In the genomic region with DNA sequence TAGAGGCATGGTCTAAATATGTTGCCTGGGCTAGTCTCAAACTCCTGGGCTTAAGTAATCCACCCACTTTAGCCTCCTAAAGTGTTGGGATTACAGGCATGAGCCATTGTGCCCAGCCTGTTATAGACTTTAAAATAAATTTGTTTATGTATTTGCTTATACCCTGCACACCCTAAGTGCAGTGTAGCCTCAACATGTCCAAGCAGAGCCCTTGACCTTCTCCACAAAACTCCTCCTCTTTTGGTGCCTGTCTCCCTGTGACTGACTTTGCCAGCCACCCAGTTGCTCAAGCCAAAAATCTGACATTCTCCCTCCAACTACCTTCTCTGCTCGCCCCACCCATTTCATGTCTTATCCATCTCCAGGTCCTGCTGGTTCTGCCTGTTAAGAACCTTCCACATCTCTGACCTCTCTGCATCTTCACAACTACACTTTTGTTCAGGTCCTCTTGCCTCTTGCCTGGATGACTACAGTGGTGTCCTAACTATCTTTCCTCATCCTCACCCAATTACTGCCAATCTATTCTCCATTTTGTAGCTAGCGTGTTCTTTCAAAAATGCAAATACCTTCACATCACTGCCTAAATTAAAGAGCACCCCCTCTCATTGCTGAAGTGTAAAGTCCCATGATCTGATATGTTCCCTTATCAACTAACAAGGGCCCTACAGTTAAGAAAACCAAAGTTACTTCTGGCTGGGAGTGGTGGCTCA, we compare ENCODE assay signal across 1 cellular context.
TF ChIP-seq lines count a peak whose summit lies in the region.

No MANE protein-coding gene starts in this region.

TF ChIP-seq in WTC11, 78 proteins besides CTCF, POLR2A, EP300 and RAD21 (continued from another document):
- TF ChIP-seq, protein P1, sequence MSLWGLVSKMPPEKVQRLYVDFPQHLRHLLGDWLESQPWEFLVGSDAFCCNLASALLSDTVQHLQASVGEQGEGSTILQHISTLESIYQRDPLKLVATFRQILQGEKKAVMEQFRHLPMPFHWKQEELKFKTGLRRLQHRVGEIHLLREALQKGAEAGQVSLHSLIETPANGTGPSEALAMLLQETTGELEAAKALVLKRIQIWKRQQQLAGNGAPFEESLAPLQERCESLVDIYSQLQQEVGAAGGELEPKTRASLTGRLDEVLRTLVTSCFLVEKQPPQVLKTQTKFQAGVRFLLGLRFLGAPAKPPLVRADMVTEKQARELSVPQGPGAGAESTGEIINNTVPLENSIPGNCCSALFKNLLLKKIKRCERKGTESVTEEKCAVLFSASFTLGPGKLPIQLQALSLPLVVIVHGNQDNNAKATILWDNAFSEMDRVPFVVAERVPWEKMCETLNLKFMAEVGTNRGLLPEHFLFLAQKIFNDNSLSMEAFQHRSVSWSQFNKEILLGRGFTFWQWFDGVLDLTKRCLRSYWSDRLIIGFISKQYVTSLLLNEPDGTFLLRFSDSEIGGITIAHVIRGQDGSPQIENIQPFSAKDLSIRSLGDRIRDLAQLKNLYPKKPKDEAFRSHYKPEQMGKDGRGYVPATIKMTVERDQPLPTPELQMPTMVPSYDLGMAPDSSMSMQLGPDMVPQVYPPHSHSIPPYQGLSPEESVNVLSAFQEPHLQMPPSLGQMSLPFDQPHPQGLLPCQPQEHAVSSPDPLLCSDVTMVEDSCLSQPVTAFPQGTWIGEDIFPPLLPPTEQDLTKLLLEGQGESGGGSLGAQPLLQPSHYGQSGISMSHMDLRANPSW (CRISPR knock-in tag; conservative IDR thresholded peaks at IDR 0.05; ENCODE audit: low read depth): no peak
- TF ChIP-seq HMGA2 (CRISPR knock-in tag; IDR thresholded peaks at IDR 0.05): no peak
- TF ChIP-seq IRF2 (CRISPR knock-in tag; IDR thresholded peaks at IDR 0.05; ENCODE audit: borderline replicate concordance, low read depth): no peak
- no peak for TF ChIP-seq ATF2 (CRISPR knock-in tag; IDR thresholded peaks at IDR 0.05; ENCODE audit: borderline replicate concordance, low read depth)
- no peak for TF ChIP-seq ZNF138 (CRISPR knock-in tag; conservative IDR thresholded peaks at IDR 0.05)
- TF ChIP-seq ZNF219 (CRISPR knock-in tag; IDR thresholded peaks at IDR 0.05; ENCODE audit: borderline replicate concordance): no peak
- TF ChIP-seq TCF7 (CRISPR knock-in tag; IDR thresholded peaks at IDR 0.05; ENCODE audit: low read depth): no peak
- TF ChIP-seq AFF4 (CRISPR knock-in tag; IDR thresholded peaks at IDR 0.05; ENCODE audit: borderline replicate concordance): no peak
- TF ChIP-seq ZNF263 (CRISPR knock-in tag; IDR thresholded peaks at IDR 0.05; ENCODE audit: low read depth): no peak
- TF ChIP-seq SOX15 (CRISPR knock-in tag; IDR thresholded peaks at IDR 0.05): no peak
- TF ChIP-seq, protein P2, sequence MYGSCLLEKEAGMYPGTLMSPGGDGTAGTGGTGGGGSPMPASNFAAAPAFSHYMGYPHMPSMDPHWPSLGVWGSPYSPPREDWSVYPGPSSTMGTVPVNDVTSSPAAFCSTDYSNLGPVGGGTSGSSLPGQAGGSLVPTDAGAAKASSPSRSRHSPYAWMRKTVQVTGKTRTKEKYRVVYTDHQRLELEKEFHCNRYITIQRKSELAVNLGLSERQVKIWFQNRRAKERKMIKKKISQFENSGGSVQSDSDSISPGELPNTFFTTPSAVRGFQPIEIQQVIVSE (CRISPR knock-in tag; IDR thresholded peaks at IDR 0.05; ENCODE audit: borderline replicate concordance): no peak
- TF ChIP-seq ATF6 (CRISPR knock-in tag; IDR thresholded peaks at IDR 0.05): no peak
- TF ChIP-seq RORB (CRISPR knock-in tag; IDR thresholded peaks at IDR 0.05): no peak
- no peak for TF ChIP-seq NR1H2 (CRISPR knock-in tag; IDR thresholded peaks at IDR 0.05)
